ENCODE assay signal across 1 cellular context in genomic region chr18:74733592-74733991, GRCh38.
TF ChIP-seq lines count a peak whose summit lies in the region.

No MANE protein-coding gene starts in this region.

TF ChIP-seq in IMR-90, 13 proteins besides CTCF, POLR2A, EP300 and RAD21 (continued from another document):
- TF ChIP-seq USF2 (IDR thresholded peaks at IDR 0.05; ENCODE audit: low read depth, low read length) (no peak), RCOR1 (IDR thresholded peaks at IDR 0.05; ENCODE audit: insufficient replicate concordance, low read length) (no peak), SMC3 (IDR thresholded peaks at IDR 0.05; ENCODE audit: low read depth, low read length) (no peak), CHD1 (IDR thresholded peaks at IDR 0.05; ENCODE audit: low read depth, low read length) (no peak), MAFK (IDR thresholded peaks at IDR 0.05; ENCODE audit: low read depth, low read length) (no peak), MXI1 (IDR thresholded peaks at IDR 0.05; ENCODE audit: borderline replicate concordance, low read depth, low read length) (no peak), ELK1 (IDR thresholded peaks at IDR 0.05; ENCODE audit: borderline replicate concordance, low read depth, low read length) (no peak), BHLHE40 (IDR thresholded peaks at IDR 0.05; ENCODE audit: low read depth, low read length) (no peak), FOS (IDR thresholded peaks at IDR 0.05; ENCODE audit: low read depth, low read length) (no peak), RFX5 (IDR thresholded peaks at IDR 0.05; ENCODE audit: low read depth, low read length) (no peak), NFE2L2 (IDR thresholded peaks at IDR 0.05; ENCODE audit: low read depth, low read length) (no peak)
